ENCODE assay signal across 17 cellular contexts in the genomic region with DNA sequence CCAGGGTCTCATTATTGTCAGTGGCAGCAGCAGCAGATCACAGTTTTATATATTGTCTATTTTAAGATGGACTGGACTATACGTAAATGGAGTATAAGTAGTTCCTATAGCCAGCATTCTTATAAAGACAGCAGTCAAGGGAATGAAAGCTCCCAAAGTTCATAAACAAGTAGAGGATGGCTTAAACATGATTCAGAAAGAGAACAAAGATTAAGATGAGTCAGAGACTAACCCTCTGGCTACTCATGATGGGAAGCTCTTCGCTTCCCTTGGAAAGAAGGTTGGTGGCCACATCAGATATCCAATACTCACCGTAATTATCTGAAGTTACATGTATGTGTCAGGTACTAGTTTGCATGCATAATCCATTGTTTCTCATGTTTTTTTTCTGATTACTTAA.
DNase-seq lines count a peak whose midpoint lies in the region; ATAC-seq and TF ChIP-seq lines count a peak whose summit lies in the region.
"Had no signal": no experiment of that assay in that cellular context is flagged by ENCODE, and none has a peak within 500 bp of the region (broad histone marks: within the 10 kb centered on the region; RNA-seq: fewer than 3 reads in every experiment).

No MANE protein-coding gene starts in this region.

- POLR2A ChIA-PET in CD8-positive, alpha-beta memory T cell (lab: Charles Lee): no interaction called here

- DNase-seq in A172 (ENCODE audit: low spot score) (peak; percentile 60), HT1080 (ENCODE audit: low read depth) (peak; percentile 87), astrocyte of the hippocampus (ENCODE audit: low read depth, low spot score) (peak; percentile 59), glomerular visceral epithelial cell (ENCODE audit: extremely low spot score) (peak; percentile 18), mucosa of descending colon (no peak)
- no peak for DNase-seq in CD8-positive, alpha-beta memory T cell
- DNase-seq: 8988T; activated CD4-positive, alpha-beta T cell treated with anti-CD3 and anti-CD28 coated beads for 48 hours; activated T-cell treated with anti-CD3 and anti-CD28 coated beads, Interleukin-2, amount 50 U/mL, for 72 hours; effector memory CD4-positive, alpha-beta T cell; hypothalamus; NCI-H1092 treated with DMSO at 0.1 percent for 48 hours; NCI-H446 had no signal

- H3K36me3 ChIP-seq in mucosa of descending colon (ENCODE audit: low read depth): no peaks in the 10 kb centered on the region
- no peaks in the 10 kb centered on the region for H3K36me3 ChIP-seq in CD8-positive, alpha-beta memory T cell (ENCODE audit: insufficient read depth, low read length)

- intact Hi-C loops in mucosa of descending colon (cut with DNase I, micrococcal nuclease): no loop called here

- H3K9me3 Mint-ChIP-seq in stimulated activated memory B cell treated with anti-CD40 and anti-IgM and Interleukin-4, amounts not matched to agents 10 μg/mL and 1 μg/mL and 100 μg/mL, for 72 hours: peaks cover 8% of the 10 kb centered on the region
- H3K9me3 Mint-ChIP-seq in CD8-positive, alpha-beta memory T cell: peaks cover 0 to 16% (median 2%) of the 10 kb centered on the region in 5 donors

- H3K27me3 Mint-ChIP-seq in stimulated activated memory B cell treated with anti-CD40 and anti-IgM and Interleukin-4, amounts not matched to agents 10 μg/mL and 1 μg/mL and 100 μg/mL, for 72 hours: no peaks in the 10 kb centered on the region
- no peaks in the 10 kb centered on the region for H3K27me3 Mint-ChIP-seq in CD8-positive, alpha-beta memory T cell

- no peaks in the 10 kb centered on the region for H3K4me1 ChIP-seq in mucosa of descending colon (ENCODE audit: low read depth)
- no peaks in the 10 kb centered on the region for H3K4me1 ChIP-seq in CD8-positive, alpha-beta memory T cell (ENCODE audit: insufficient read depth, low read length)

- no peaks in the 10 kb centered on the region for H3K36me3 Mint-ChIP-seq in stimulated activated memory B cell treated with anti-CD40 and anti-IgM and Interleukin-4, amounts not matched to agents 10 μg/mL and 1 μg/mL and 100 μg/mL, for 72 hours
- H3K36me3 Mint-ChIP-seq in CD8-positive, alpha-beta memory T cell: no peaks in the 10 kb centered on the region

- no peaks in the 10 kb centered on the region for H3K27me3 ChIP-seq in CD8-positive, alpha-beta memory T cell (ENCODE audit: insufficient read depth, low read length, poor library complexity, severe bottlenecking)

- H3K9me3 ChIP-seq in mucosa of descending colon: no peaks in the 10 kb centered on the region
- H3K9me3 ChIP-seq in CD8-positive, alpha-beta memory T cell (ENCODE audit: low read length): no peaks in the 10 kb centered on the region

- no peak overlapping the region for H3K27ac Mint-ChIP-seq in stimulated activated memory B cell treated with anti-CD40 and anti-IgM and Interleukin-4, amounts not matched to agents 10 μg/mL and 1 μg/mL and 100 μg/mL, for 72 hours
- H3K27ac Mint-ChIP-seq in CD8-positive, alpha-beta memory T cell: no peak overlapping the region
- H3K27ac Mint-ChIP-seq: activated T-cell treated with anti-CD3 and anti-CD28 coated beads, Interleukin-2, amount 50 U/mL, for 72 hours; T-helper 2 cell treated with Interferon-gamma antibody and Interleukin-4, amounts not matched to agents 5 μg/mL and 100 μg/mL, for 36 hours had no signal

- no peak overlapping the region for H3K4me3 ChIP-seq in mucosa of descending colon
- H3K4me3 ChIP-seq in CD8-positive, alpha-beta memory T cell (ENCODE audit: low read length): no peak overlapping the region
- H3K4me3 ChIP-seq: skin epidermis had no signal

- no peaks in the 10 kb centered on the region for H3K4me1 Mint-ChIP-seq in stimulated activated memory B cell treated with anti-CD40 and anti-IgM and Interleukin-4, amounts not matched to agents 10 μg/mL and 1 μg/mL and 100 μg/mL, for 72 hours
- no peaks in the 10 kb centered on the region for H3K4me1 Mint-ChIP-seq in CD8-positive, alpha-beta memory T cell

- TF ChIP-seq CTCF in mucosa of descending colon (IDR thresholded peaks at IDR 0.05): no peak

- no peak overlapping the region for H3K4me3 Mint-ChIP-seq in stimulated activated memory B cell treated with anti-CD40 and anti-IgM and Interleukin-4, amounts not matched to agents 10 μg/mL and 1 μg/mL and 100 μg/mL, for 72 hours
- H3K4me3 Mint-ChIP-seq in CD8-positive, alpha-beta memory T cell: no peak overlapping the region
- H3K4me3 Mint-ChIP-seq: activated T-cell treated with anti-CD3 and anti-CD28 coated beads, Interleukin-2, amount 50 U/mL, for 72 hours; T-helper 2 cell treated with Interferon-gamma antibody and Interleukin-4, amounts not matched to agents 5 μg/mL and 100 μg/mL, for 36 hours had no signal

- H3K27ac ChIP-seq in CD8-positive, alpha-beta memory T cell (ENCODE audit: low read depth, low read length): no peak overlapping the region

- CTCF ChIA-PET in CD8-positive, alpha-beta memory T cell (lab: Charles Lee): no interaction called here

- ATAC-seq in HG03565 (IDR thresholded peaks at IDR 0.05; ENCODE audit: unreplicated experiment): no peak
- no peak for ATAC-seq in mucosa of descending colon
- no peak for ATAC-seq in stimulated activated memory B cell treated with anti-CD40 and anti-IgM and Interleukin-4, amounts not matched to agents 10 μg/mL and 1 μg/mL and 100 μg/mL, for 72 hours
- ATAC-seq: activated T-cell treated with anti-CD3 and anti-CD28 coated beads, Interleukin-2, amount 50 U/mL, for 72 hours had no signal

Comparison
In these comparisons a context has a peak if more than half of its experiments do, and no peak if none do; other contexts are left out.
1. DNase-seq: peak in A172 (single experiment), HT1080 (single experiment), astrocyte of the hippocampus (single experiment) and glomerular visceral epithelial cell (single experiment); none in mucosa of descending colon (0 of 3) and CD8-positive, alpha-beta memory T cell (0 of 5).